Comparison of ENCODE assay signal across 8 cellular contexts in the genomic region with DNA sequence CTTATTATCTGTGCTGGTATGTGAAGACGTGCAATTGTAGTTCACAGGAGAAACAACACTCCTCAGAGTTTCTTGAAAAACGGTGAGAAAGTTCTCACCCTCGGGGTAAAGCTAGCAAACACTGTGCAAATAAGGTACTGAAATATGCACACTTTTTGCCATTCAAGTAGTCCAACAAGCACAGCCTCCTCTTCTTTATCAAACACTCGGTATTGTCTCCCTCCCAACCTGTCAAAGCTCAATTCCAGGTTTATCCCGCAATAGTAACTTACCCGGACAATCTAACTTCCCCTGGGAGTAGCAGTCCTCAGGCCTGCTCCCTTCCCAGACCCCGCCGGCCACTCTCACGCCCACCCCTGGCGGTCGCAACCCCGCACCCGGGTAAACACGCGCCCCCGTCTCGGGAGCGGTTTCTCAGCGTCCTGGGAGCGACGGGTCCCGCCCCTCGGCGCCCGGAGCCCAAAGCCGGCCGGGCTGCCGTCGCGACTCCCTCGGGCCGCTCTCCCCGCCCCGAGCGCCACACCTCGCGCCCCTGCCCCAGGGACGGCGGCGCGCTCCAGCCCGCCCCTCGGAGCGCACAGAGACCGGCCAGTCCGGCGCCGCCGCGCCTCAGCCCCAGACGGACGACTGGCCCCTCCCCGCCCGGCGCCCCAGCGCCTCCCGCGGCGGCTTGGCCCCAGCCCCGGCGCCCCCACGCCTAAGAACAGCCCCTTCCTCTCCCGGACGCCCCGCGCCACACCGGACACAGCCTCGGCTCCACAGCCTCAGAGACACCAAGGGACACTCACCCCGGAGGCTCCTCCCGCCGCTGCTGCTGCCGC. TPM values are rescaled to one million over a fixed set of nuclear protein-coding genes. Genes with fewer than 3 reads are reported as not detected.
DNase-seq lines count a peak whose midpoint lies in the region; ATAC-seq, FAIRE-seq and TF ChIP-seq lines count a peak whose summit lies in the region.

No MANE protein-coding gene starts in this region.

- H3K4me1 ChIP-seq in H1 (replicated peaks in 1 of 4; ENCODE audit: control insufficient read depth in 3 of 4, insufficient read depth in 4 of 4, low read length in 3 of 4): peaks cover 3 to 5% (median 4%) of the 10 kb centered on the region in 4 experiments; a peak in 6 of 7 replicates
- H3K4me1 ChIP-seq in mesenchymal stem cell (ENCODE audit: control insufficient read depth, insufficient read depth, low read depth, low read length): peaks cover 3% of the 10 kb centered on the region

- no peak for TF ChIP-seq EP300 in H1 (IDR thresholded peaks at IDR 0.05; ENCODE audit: borderline replicate concordance in 1 of 2, low read depth in 2 of 2, low read length in 2 of 2)

- peak overlapping the region; percentile 71; the same call in 1 of the 2 replicates for H3K18ac ChIP-seq in H1 (ENCODE audit: extremely low read depth, low read length)
- H3K18ac ChIP-seq in mesenchymal stem cell (ENCODE audit: low read depth in 1 of 2, low read length in 2 of 2): peak overlapping the region; percentile 100

- H3K9ac ChIP-seq in H1 (replicated peaks in 1 of 4; ENCODE audit: extremely low read depth in 1 of 4, low read depth in 3 of 4, low read length in 3 of 4) (peak overlapping the region; percentile 42 to 99 (median 63)), mesenchymal stem cell (ENCODE audit: low read length) (peak overlapping the region; percentile 93)

- H3K9me3 ChIP-seq in WERI-Rb-1 (ENCODE audit: severe bottlenecking): peaks cover 7% of the 10 kb centered on the region
- no peaks in the 10 kb centered on the region for H3K9me3 ChIP-seq in H1 (ENCODE audit: insufficient read depth in 2 of 2, low read depth in 1 of 2, low read length in 1 of 2)
- H3K9me3 ChIP-seq in mesenchymal stem cell (ENCODE audit: control insufficient read depth, low read length): no peaks in the 10 kb centered on the region

- peak; percentile 66 for ATAC-seq in GM21528 (IDR thresholded peaks at IDR 0.05; ENCODE audit: low FRiP score, unreplicated experiment)

- peaks cover 9% of the 10 kb centered on the region for H3K23me2 ChIP-seq in H1 (ENCODE audit: low read depth, low read length)

- TF ChIP-seq RAD21 in H1 (IDR thresholded peaks at IDR 0.05 in 1 of 2, conservative IDR thresholded peaks at IDR 0.05 in 1 of 2; ENCODE audit: low read depth in 2 of 2, low read length in 2 of 2): 0 out of 4 replicates have a peak, but pooled peaks of 1 of the 2 experiments have one; percentile 7

- DNase-seq in GM12864 (ENCODE audit: low read depth): no peak
- DNase-seq in HuH-7 (ENCODE audit: low spot score): peak; percentile 44
- DNase-seq in WERI-Rb-1: peak; percentile 65
- DNase-seq in H1 (ENCODE audit: low read depth in 1 of 2, low spot score in 2 of 2): peak in 1 of 2 experiments; percentile 80
- DNase-seq in mesenchymal stem cell: peak; percentile 68
- peak; percentile 4 for DNase-seq in stimulated activated CD8-positive, alpha-beta memory T cell treated with anti-CD3 and anti-CD28 coated beads, Interleukin-7, amount 100 ng/mL, for 24 hours (ENCODE audit: low read depth)
- DNase-seq in central memory CD4-positive, alpha-beta T cell: no peak

- H3K4me2 ChIP-seq in H1 (ENCODE audit: insufficient read depth in 1 of 2, low read depth in 2 of 2, low read length in 2 of 2) (peak overlapping the region; percentile 81 to 84), mesenchymal stem cell (ENCODE audit: low read length, poor library complexity, severe bottlenecking) (peak overlapping the region; percentile 76)

- H2AFZ ChIP-seq in H1 (ENCODE audit: low read length) (no peak overlapping the region), mesenchymal stem cell (ENCODE audit: low read depth, low read length) (peak overlapping the region; percentile 100)

- H3K79me2 ChIP-seq in H1 (ENCODE audit: control insufficient read depth in 1 of 2, insufficient read depth in 2 of 2, low read length in 2 of 2): peaks cover 16 to 61% of the 10 kb centered on the region in 2 experiments

- H3K4me3 ChIP-seq in GM12864 (ENCODE audit: low read depth, low read length): peak overlapping the region; percentile 83
- peak overlapping the region; percentile 63 for H3K4me3 ChIP-seq in WERI-Rb-1 (ENCODE audit: low read depth, low read length)
- peak overlapping the region; percentile 79 to 92 (median 84) for H3K4me3 ChIP-seq in H1 (ENCODE audit: extremely low read depth in 1 of 4, insufficient read depth in 2 of 4, low read depth in 3 of 4, low read length in 4 of 4)
- peak overlapping the region; percentile 86 to 99 for H3K4me3 ChIP-seq in mesenchymal stem cell (ENCODE audit: insufficient read depth in 1 of 2, low read depth in 1 of 2, low read length in 2 of 2)

- TF ChIP-seq CTCF in GM12864 (IDR thresholded peaks at IDR 0.05; ENCODE audit: low read depth, low read length, missing control alignments): no peak
- no peak for TF ChIP-seq CTCF in WERI-Rb-1 (IDR thresholded peaks at IDR 0.05; ENCODE audit: low read depth, low read length)
- TF ChIP-seq CTCF in H1 (IDR thresholded peaks at IDR 0.05; ENCODE audit: control extremely low read depth in 1 of 3, insufficient read depth in 1 of 3, low read depth in 1 of 3, low read length in 3 of 3): no peak

- H2BK12ac ChIP-seq in H1 (ENCODE audit: low read depth, low read length) (no peak overlapping the region), mesenchymal stem cell (ENCODE audit: low read length in 2 of 2) (peak overlapping the region; percentile 66 to 97)

- no peak overlapping the region for H2BK20ac ChIP-seq in H1 (ENCODE audit: low read length)

- H3K4ac ChIP-seq in H1 (replicated peaks; ENCODE audit: insufficient read length, low read depth, low read length) (peak overlapping the region; percentile 48), mesenchymal stem cell (ENCODE audit: low read depth in 1 of 2, low read length in 2 of 2) (peak overlapping the region; percentile 99 to 100)

- no peaks in the 10 kb centered on the region; the same call in 1 of the 2 replicates for H3K36me3 ChIP-seq in WERI-Rb-1
- no peaks in the 10 kb centered on the region for H3K36me3 ChIP-seq in H1 (ENCODE audit: control insufficient read depth in 2 of 4, insufficient read depth in 4 of 4, low read length in 3 of 4)
- H3K36me3 ChIP-seq in mesenchymal stem cell (ENCODE audit: control insufficient read depth in 1 of 2, insufficient read depth in 2 of 2, low read depth in 1 of 2, low read length in 2 of 2): no peaks in the 10 kb centered on the region

- H2BK5ac ChIP-seq in H1 (ENCODE audit: low read depth, low read length) (no peak overlapping the region), mesenchymal stem cell (ENCODE audit: low read depth, low read length, poor library complexity, severe bottlenecking) (peak overlapping the region; percentile 96)

- H4K20me1 ChIP-seq in H1 (replicated peaks in 1 of 2; ENCODE audit: control insufficient read depth in 1 of 2, insufficient read depth in 2 of 2, low read length in 2 of 2): peaks cover 0 to 13% of the 10 kb centered on the region in 2 experiments

- 5% methylated on average over 22 of the region's 72 CpGs; no CpG with 5 or more reads in 1 of the 2 experiments for WGBS in H1 (ENCODE audit: extremely low coverage in 1 of 2, insufficient coverage in 1 of 2, insufficient read length in 1 of 2, insufficient replicate concordance in 2 of 2, low coverage in 1 of 2, low lambda C conversion rate in 2 of 2, missing lambda C conversion rate in 1 of 2), 2 experiments
- 1% methylated on average over 40 of the region's 72 CpGs for WGBS in mesenchymal stem cell

- H2BK15ac ChIP-seq in H1 (ENCODE audit: low read length): no peak overlapping the region
- peak overlapping the region; percentile 100 for H2BK15ac ChIP-seq in mesenchymal stem cell (ENCODE audit: low read depth, poor library complexity, severe bottlenecking)

- no peak overlapping the region for H4K91ac ChIP-seq in H1 (replicated peaks; ENCODE audit: insufficient read length, low read length)
- H4K91ac ChIP-seq in mesenchymal stem cell (ENCODE audit: low read length): peak overlapping the region; percentile 99

- POLR2A ChIA-PET in H1 (lab: Charles Lee; ENCODE audit: partially characterized antibody): interaction anchor here (0.9 to 1.1 kb wide), 3 partner anchors 12 to 27 kb away, joined by 3 to 6 read pairs (median 5); no protein-coding TSS in a partner anchor

- peak in 1 of 2 experiments; percentile 29; a peak in 2 of 3 replicates for TF ChIP-seq POLR2A in H1 (IDR thresholded peaks at IDR 0.05; ENCODE audit: control extremely low read depth in 1 of 2, low read depth in 2 of 2, low read length in 2 of 2)

- H2BK120ac ChIP-seq in H1 (replicated peaks; ENCODE audit: low read depth, low read length) (no peak overlapping the region), mesenchymal stem cell (ENCODE audit: low read depth, low read length) (peak overlapping the region; percentile 94)

- no peak overlapping the region for H3K56ac ChIP-seq in H1 (replicated peaks; ENCODE audit: insufficient read length, low read depth, low read length)

- H3K27ac ChIP-seq in WERI-Rb-1 (peak overlapping the region; percentile 95), H1 (ENCODE audit: low read depth, low read length) (peak overlapping the region; percentile 61; the same call in 1 of the 2 replicates), mesenchymal stem cell (ENCODE audit: low read length, poor library complexity, severe bottlenecking) (peak overlapping the region; percentile 84)

- H4K8ac ChIP-seq in H1 (ENCODE audit: extremely low read depth, insufficient read depth, low read length) (peak overlapping the region; percentile 96), mesenchymal stem cell (ENCODE audit: low read length) (peak overlapping the region; percentile 99)

- H3K23ac ChIP-seq in H1 (ENCODE audit: insufficient read length) (no peak overlapping the region), mesenchymal stem cell (ENCODE audit: low read length in 2 of 2) (peak overlapping the region in 1 of 2 experiments; percentile 99)

- H4K5ac ChIP-seq in H1 (ENCODE audit: insufficient read length, low read depth, low read length): no peak overlapping the region

- H3K27me3 ChIP-seq in WERI-Rb-1 (ENCODE audit: insufficient read depth, low read depth, severe bottlenecking) (no peaks in the 10 kb centered on the region), H1 (replicated peaks in 1 of 4; ENCODE audit: control insufficient read depth in 3 of 4, extremely low read depth in 1 of 4, insufficient read depth in 3 of 4, low read length in 3 of 4) (no peaks in the 10 kb centered on the region), mesenchymal stem cell (ENCODE audit: control insufficient read depth in 1 of 2, insufficient read depth in 1 of 2, low read length in 2 of 2) (no peaks in the 10 kb centered on the region)

- H3K79me1 ChIP-seq in H1 (ENCODE audit: low read depth, low read length) (peaks cover 4% of the 10 kb centered on the region; the same call in 1 of the 2 replicates), mesenchymal stem cell (replicated peaks; ENCODE audit: low read length, poor library complexity, severe bottlenecking) (peaks cover 6% of the 10 kb centered on the region)

- FAIRE-seq in H1 (lab: Jason Lieb, UNC): no peak

- CTCF ChIA-PET in H1 (lab: Charles Lee; ENCODE audit: partially characterized antibody): interaction anchor here (0.6 to 1.5 kb wide), 4 partner anchors 8 to 113 kb away, joined by 3 read pairs; no protein-coding TSS in a partner anchor

- no peak overlapping the region for H3K14ac ChIP-seq in H1 (ENCODE audit: insufficient read length)
- peak overlapping the region; percentile 74 to 100 for H3K14ac ChIP-seq in mesenchymal stem cell (ENCODE audit: low read length in 2 of 2)

- H2AK5ac ChIP-seq in H1 (ENCODE audit: low read depth, low read length) (no peak overlapping the region), mesenchymal stem cell (ENCODE audit: low read length, severe bottlenecking) (peak overlapping the region; percentile 54)

RNA-seq across cellular contexts. Expression of a gene that starts 0.6 kb away (rescaled TPM):
- total RNA-seq in H1 (2021; fragmentation: NEBNext Ultra II Directional; extraction: Animal tissue kit (Norgen Biotek cat#: 25700)): 46.1 and 48.6 TPM in 2 replicates
- 10.8 and 12.1 TPM in 2 replicates for polyA plus RNA-seq in H1 (2011; rRNA removed)
- 11.0 TPM for polyA plus RNA-seq in H1 (2011; cell fraction: cytosol; rRNA removed)
- 14.0 TPM for polyA plus RNA-seq in H1 (2011; cell fraction: nucleus; rRNA removed)
- 9.6 to 16.3 TPM (median 13.9 TPM) in 4 replicates for polyA plus RNA-seq in H1 (2012, experiment 1 of 2)
- 1.1 TPM for polyA plus RNA-seq in H1 (2012, experiment 2 of 2)
- 25.3 TPM for polyA plus RNA-seq in H1 (2013, experiment 1 of 2)
- 23.7 TPM for polyA plus RNA-seq in H1 (2013, experiment 2 of 2)
- 44.0 and 45.1 TPM in 2 replicates for polyA minus RNA-seq in H1 (2011; rRNA and poly(A)+ RNA removed)
- polyA minus RNA-seq in H1 (2011; cell fraction: cytosol; rRNA and poly(A)+ RNA removed): 25.2 TPM
- 32.4 TPM for polyA minus RNA-seq in H1 (2011; cell fraction: nucleus; rRNA and poly(A)+ RNA removed)
- 26.1 TPM for polyA plus RNA-seq in mesenchymal stem cell (2013, experiment 1 of 2)
- polyA plus RNA-seq in mesenchymal stem cell (2013, experiment 2 of 2): 22.8 TPM

RNA-seq across cellular contexts. Expression of a gene that starts 14.7 kb away (rescaled TPM):
- total RNA-seq in H1 (2021; fragmentation: NEBNext Ultra II Directional; extraction: Animal tissue kit (Norgen Biotek cat#: 25700)): not detected in 2 replicates
- not detected in 2 replicates for polyA plus RNA-seq in H1 (2011; rRNA removed)
- polyA plus RNA-seq in H1 (2011; cell fraction: cytosol; rRNA removed): 0.22 TPM
- not detected for polyA plus RNA-seq in H1 (2011; cell fraction: nucleus; rRNA removed)
- not detected in 4 replicates for polyA plus RNA-seq in H1 (2012, experiment 1 of 2)
- not detected for polyA plus RNA-seq in H1 (2012, experiment 2 of 2)
- polyA plus RNA-seq in H1 (2013, experiment 1 of 2): not detected
- 0.28 TPM for polyA plus RNA-seq in H1 (2013, experiment 2 of 2)
- polyA minus RNA-seq in H1 (2011; rRNA and poly(A)+ RNA removed): not detected in 2 replicates
- polyA minus RNA-seq in H1 (2011; cell fraction: cytosol; rRNA and poly(A)+ RNA removed): not detected
- polyA minus RNA-seq in H1 (2011; cell fraction: nucleus; rRNA and poly(A)+ RNA removed): not detected
- not detected for polyA plus RNA-seq in mesenchymal stem cell (2013, experiment 1 of 2)
- polyA plus RNA-seq in mesenchymal stem cell (2013, experiment 2 of 2): not detected

Comparison
In these comparisons a context has a peak if more than half of its experiments do, and no peak if none do; other contexts are left out.
1. DNase-seq: peak in HuH-7 (single experiment), WERI-Rb-1 (single experiment), mesenchymal stem cell (single experiment) and stimulated activated CD8-positive, alpha-beta memory T cell treated with anti-CD3 and anti-CD28 coated beads, Interleukin-7, amount 100 ng/mL, for 24 hours (single experiment); none in GM12864 (single experiment) and central memory CD4-positive, alpha-beta T cell (single experiment).
2. Peak in every context shown above with its lines, with median percentiles within 50 percentile points of each other: H3K4me3 ChIP-seq and H3K27ac ChIP-seq.